Comparison of ENCODE assay signal across 34 cellular contexts in the genomic region with DNA sequence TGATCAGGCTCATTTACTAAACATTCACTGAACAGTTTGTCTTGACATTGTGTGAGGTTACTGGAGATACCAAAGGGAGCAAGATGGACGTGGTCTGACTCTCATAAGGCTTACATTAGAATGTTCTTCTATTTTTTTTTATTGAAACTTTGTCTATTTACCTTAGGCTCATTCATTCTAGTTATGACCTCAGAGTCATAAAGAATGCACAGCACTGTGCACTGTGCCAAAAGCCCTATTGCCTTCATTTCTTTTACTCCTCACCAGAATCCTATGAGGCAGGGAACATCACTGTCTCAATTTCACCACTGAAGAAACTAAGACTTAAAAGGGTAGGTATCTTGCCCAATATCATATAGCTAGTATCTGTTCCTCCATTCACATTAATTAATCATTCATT.
"Had no signal": no experiment of that assay in that cellular context is flagged by ENCODE, and none has a peak within 500 bp of the region (broad histone marks: within the 10 kb centered on the region; RNA-seq: fewer than 3 reads in every experiment).

No MANE protein-coding gene starts in this region.

- H3K4me1 ChIP-seq: adrenal gland, breast epithelium had no signal

- H3K4me3 Mint-ChIP-seq: activated B cell treated with CpG ODN at 0.5 μM for 24 hours; activated CD4-positive, alpha-beta memory T cell treated with anti-CD3 and anti-CD28 coated beads for 36 hours; activated CD4-positive, alpha-beta T cell treated with anti-CD3 and anti-CD28 coated beads, Interleukin-2, amount 10 ng/mL, durations not matched to agents 24 days and 14 days; activated CD8-positive, alpha-beta T cell treated with anti-CD3 and anti-CD28 coated beads for 36 hours; activated naive CD4-positive, alpha-beta T cell treated with anti-CD3 and anti-CD28 coated beads for 36 hours; activated naive CD8-positive, alpha-beta T cell treated with anti-CD3 and anti-CD28 coated beads for 36 hours; activated T-cell treated with anti-CD3 and anti-CD28 coated beads, Interleukin-2, amount 50 U/mL, for 4 hours; activated T-cell treated with anti-CD3 and anti-CD28 coated beads, Interleukin-2, amount 50 U/mL, for 72 hours; activated T-helper 1 cell treated with anti-CD3 and anti-CD28 coated beads, Interleukin-12 subunit alpha, Interleukin-12 subunit beta, Interleukin-2, Interleukin-4 antibody, amounts not matched to agents 30 ng/mL and 10 ng/mL and 1 ng/mL, durations not matched to agents 14 hours and 24 hours and 36 hours; activated T-helper 17 cell treated with anti-CD3 and anti-CD28 coated beads, Interleukin-2, amount 50 U/mL, for 72 hours; T-helper 1 cell treated with Interleukin-12 subunit alpha and Interleukin-12 subunit beta and Interleukin-4 antibody, amounts not matched to agents 30 μg/mL and 1 μg/mL, for 36 hours; T-helper 2 cell treated with Interferon-gamma antibody and Interleukin-4, amounts not matched to agents 5 μg/mL and 100 μg/mL, for 36 hours had no signal

- H3K4me3 ChIP-seq: adrenal gland, breast epithelium had no signal

- H3K27ac Mint-ChIP-seq: activated B cell treated with CpG ODN at 0.5 μM for 24 hours; activated CD4-positive, alpha-beta memory T cell treated with anti-CD3 and anti-CD28 coated beads for 36 hours; activated CD4-positive, alpha-beta T cell treated with anti-CD3 and anti-CD28 coated beads, Interleukin-2, amount 10 ng/mL, durations not matched to agents 24 days and 14 days; activated CD8-positive, alpha-beta T cell treated with anti-CD3 and anti-CD28 coated beads for 36 hours; activated naive CD4-positive, alpha-beta T cell treated with anti-CD3 and anti-CD28 coated beads for 36 hours; activated naive CD4-positive, alpha-beta T cell treated with anti-CD3 and anti-CD28 coated beads, Interleukin-2, amount 50 U/mL, for 72 hours; activated naive CD8-positive, alpha-beta T cell treated with anti-CD3 and anti-CD28 coated beads for 36 hours; activated T-cell treated with anti-CD3 and anti-CD28 coated beads, Interleukin-2, amount 50 U/mL, for 72 hours; activated T-helper 1 cell treated with anti-CD3 and anti-CD28 coated beads, Interleukin-12 subunit alpha, Interleukin-12 subunit beta, Interleukin-2, Interleukin-4 antibody, amounts not matched to agents 30 ng/mL and 10 ng/mL and 1 ng/mL, durations not matched to agents 14 hours and 24 hours and 36 hours; activated T-helper 17 cell treated with anti-CD3 and anti-CD28 coated beads, Interleukin-2, amount 50 U/mL, for 72 hours; T-helper 1 cell treated with Interleukin-12 subunit alpha and Interleukin-12 subunit beta and Interleukin-4 antibody, amounts not matched to agents 30 μg/mL and 1 μg/mL, for 36 hours; T-helper 2 cell treated with Interferon-gamma antibody and Interleukin-4, amounts not matched to agents 5 μg/mL and 100 μg/mL, for 36 hours had no signal

- H3K9me3 Mint-ChIP-seq: activated B cell treated with CpG ODN at 0.5 μM for 24 hours; activated CD4-positive, alpha-beta memory T cell treated with anti-CD3 and anti-CD28 coated beads for 36 hours; activated CD8-positive, alpha-beta T cell treated with anti-CD3 and anti-CD28 coated beads for 36 hours; activated naive CD4-positive, alpha-beta T cell treated with anti-CD3 and anti-CD28 coated beads for 36 hours; activated naive CD4-positive, alpha-beta T cell treated with anti-CD3 and anti-CD28 coated beads, Interleukin-2, amount 50 U/mL, for 72 hours; activated naive CD8-positive, alpha-beta T cell treated with anti-CD3 and anti-CD28 coated beads for 36 hours; activated T-cell treated with anti-CD3 and anti-CD28 coated beads, Interleukin-2, amount 50 U/mL, for 4 hours; activated T-cell treated with anti-CD3 and anti-CD28 coated beads, Interleukin-2, amount 50 U/mL, for 72 hours; activated T-helper 1 cell treated with anti-CD3 and anti-CD28 coated beads, Interleukin-12 subunit alpha, Interleukin-12 subunit beta, Interleukin-2, Interleukin-4 antibody, amounts not matched to agents 30 ng/mL and 10 ng/mL and 1 ng/mL, durations not matched to agents 14 hours and 24 hours and 36 hours; activated T-helper 17 cell treated with anti-CD3 and anti-CD28 coated beads, Interleukin-2, amount 50 U/mL, for 72 hours; T-helper 1 cell treated with Interleukin-12 subunit alpha and Interleukin-12 subunit beta and Interleukin-4 antibody, amounts not matched to agents 30 μg/mL and 1 μg/mL, for 36 hours; T-helper 2 cell treated with Interferon-gamma antibody and Interleukin-4, amounts not matched to agents 5 μg/mL and 100 μg/mL, for 36 hours had no signal

- H3K36me3 ChIP-seq: adrenal gland, brain microvascular endothelial cell, breast epithelium had no signal

- H3K9me3 ChIP-seq: adrenal gland, breast epithelium had no signal

- H3K36me3 Mint-ChIP-seq: activated CD4-positive, alpha-beta memory T cell treated with anti-CD3 and anti-CD28 coated beads for 36 hours; activated naive CD4-positive, alpha-beta T cell treated with anti-CD3 and anti-CD28 coated beads, Interleukin-2, amount 50 U/mL, for 72 hours; activated naive CD8-positive, alpha-beta T cell treated with anti-CD3 and anti-CD28 coated beads for 36 hours had no signal

- H3K27ac ChIP-seq: adrenal gland, brain microvascular endothelial cell, breast epithelium, VCaP had no signal

- DNase-seq: activated B cell treated with CpG ODN at 0.5 μM for 24 hours; activated CD4-positive, alpha-beta memory T cell treated with anti-CD3 and anti-CD28 coated beads for 36 hours; activated CD4-positive, alpha-beta T cell treated with anti-CD3 and anti-CD28 coated beads for 4 hours; activated CD4-positive, alpha-beta T cell treated with anti-CD3 and anti-CD28 coated beads, Interleukin-2, amount 50 U/mL, for 1 hour; activated CD4-positive, alpha-beta T cell treated with anti-CD3 and anti-CD28 coated beads, Interleukin-2, amount 50 U/mL, for 4 hours; activated CD4-positive, CD25-positive, alpha-beta regulatory T cell treated with anti-CD3 and anti-CD28 coated beads, Interleukin-2, amount 50 U/mL, for 72 hours; activated CD8-positive, alpha-beta memory T cell treated with anti-CD3 and anti-CD28 coated beads, Interleukin-2, amount 50 U/mL, for 4 hours; activated CD8-positive, alpha-beta T cell treated with anti-CD3 and anti-CD28 coated beads for 36 hours; activated effector memory CD4-positive, alpha-beta T cell treated with anti-CD3 and anti-CD28 coated beads, Interleukin-2, amount 50 U/mL, for 16 hours; activated gamma-delta T cell treated with Interleukin-2 at 50 U/mL for 16 hours; activated naive CD4-positive, alpha-beta T cell; activated naive CD4-positive, alpha-beta T cell treated with anti-CD3 and anti-CD28 coated beads for 36 hours; activated naive CD4-positive, alpha-beta T cell treated with anti-CD3 and anti-CD28 coated beads, Interleukin-2, amount 50 U/mL, for 16 hours; activated naive CD8-positive, alpha-beta T cell treated with anti-CD3 and anti-CD28 coated beads for 36 hours; activated T-cell treated with anti-CD3 and anti-CD28 coated beads for 4 hours; activated T-cell treated with anti-CD3 and anti-CD28 coated beads, Interleukin-2, amount 50 U/mL, for 1 hour; activated T-cell treated with anti-CD3 and anti-CD28 coated beads, Interleukin-2, amount 50 U/mL, for 4 hours; activated T-cell treated with anti-CD3 and anti-CD28 coated beads, Interleukin-2, amount 50 U/mL, for 72 hours; adrenal gland; amniotic stem cell; aorta; brain microvascular endothelial cell; central memory CD4-positive, alpha-beta T cell; T-helper 1 cell; T-helper 2 cell; T-helper 9 cell had no signal

- H3K27me3 ChIP-seq: brain microvascular endothelial cell, breast epithelium had no signal

- H3K4me1 Mint-ChIP-seq: activated B cell treated with CpG ODN at 0.5 μM for 24 hours; activated T-helper 17 cell treated with anti-CD3 and anti-CD28 coated beads, Interleukin-2, amount 50 U/mL, for 72 hours had no signal

- ATAC-seq: activated CD8-positive, alpha-beta T cell treated with anti-CD3 and anti-CD28 coated beads for 36 hours; activated T-cell treated with anti-CD3 and anti-CD28 coated beads, Interleukin-2, amount 50 U/mL, for 4 hours; activated T-cell treated with anti-CD3 and anti-CD28 coated beads, Interleukin-2, amount 50 U/mL, for 72 hours; activated T-helper 17 cell treated with anti-CD3 and anti-CD28 coated beads, Interleukin-2, amount 50 U/mL, for 72 hours had no signal
